In the genomic region with DNA sequence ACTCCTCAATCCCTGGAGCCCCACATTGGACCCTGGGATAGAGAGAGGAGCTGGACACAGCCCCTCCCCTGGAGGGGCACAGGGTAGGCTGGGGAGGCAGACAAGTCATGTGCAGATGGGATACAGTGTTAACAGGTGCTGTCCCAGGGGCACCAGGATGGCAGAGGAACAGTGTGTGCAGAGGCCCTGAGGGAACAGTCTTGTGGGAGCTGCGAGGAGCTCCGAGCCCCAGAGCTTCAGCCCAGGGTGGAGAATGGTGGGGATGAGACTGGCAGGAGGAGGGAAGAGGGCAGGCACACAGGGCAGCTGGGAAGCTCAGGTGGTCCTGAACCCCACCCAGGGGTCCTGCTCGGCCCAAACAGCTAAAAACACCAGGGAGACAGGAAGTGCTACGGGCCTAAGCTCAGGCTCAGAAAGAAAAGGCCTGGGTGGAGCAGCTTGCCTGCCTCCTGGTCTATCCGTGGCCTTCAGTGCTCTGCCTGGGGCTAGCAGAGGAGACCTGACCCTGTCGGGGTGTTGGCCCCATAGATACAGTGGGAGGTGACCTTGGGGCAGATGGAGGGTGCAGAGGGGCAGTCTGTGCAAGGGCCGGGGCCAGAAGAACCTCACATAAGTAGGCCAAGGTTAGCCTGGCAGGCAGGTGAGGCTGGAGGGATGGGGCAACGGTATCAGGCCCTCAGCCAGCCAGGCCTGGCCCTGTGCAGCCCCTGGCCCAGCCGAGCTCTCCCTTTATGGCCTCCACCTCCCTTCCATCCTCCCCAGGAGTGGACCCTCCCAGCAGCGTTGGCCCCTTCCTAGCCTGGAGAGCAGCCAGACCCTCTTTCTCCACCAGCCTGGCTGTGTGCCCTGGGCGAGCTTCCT, we compare ENCODE assay signal across 8 cellular contexts. TPM values are rescaled to one million over a fixed set of nuclear protein-coding genes. Genes with fewer than 3 reads are reported as not detected.
DNase-seq lines count a peak whose midpoint lies in the region; ATAC-seq and TF ChIP-seq lines count a peak whose summit lies in the region.

No MANE protein-coding gene starts in this region.

- peaks cover 15% of the 10 kb centered on the region for H3K9me3 Mint-ChIP-seq in MCF 10A (ENCODE audit: unreplicated experiment)
- no peaks in the 10 kb centered on the region for H3K9me3 Mint-ChIP-seq in natural killer cell

- CTCF ChIA-PET in MCF 10A (lab: Yijun Ruan, JAX) = interaction anchor here (0.6 to 4.3 kb wide), 6 partner anchors 8 to 1027 kb away, joined by 3 to 47 read pairs (median 4); no protein-coding TSS in a partner anchor

- BruUV-seq in MCF 10A (replicated peaks; lab: Mats Ljungman, UMichigan) = no TSS peak

- peak overlapping the region; percentile 24 to 84 for H3K27ac ChIP-seq in breast epithelium
- H3K27ac ChIP-seq in effector memory CD4-positive, alpha-beta T cell (ENCODE audit: insufficient read depth, low read length, poor library complexity, severe bottlenecking) = peak overlapping the region; percentile 51

- no peaks in the 10 kb centered on the region for H3K27me3 Mint-ChIP-seq in MCF 10A (ENCODE audit: insufficient read depth, unreplicated experiment)
- H3K27me3 Mint-ChIP-seq in natural killer cell (ENCODE audit: low read depth in 2 of 2) = no peaks in the 10 kb centered on the region

- no peaks in the 10 kb centered on the region for H3K36me3 ChIP-seq in breast epithelium
- no peaks in the 10 kb centered on the region for H3K36me3 ChIP-seq in effector memory CD4-positive, alpha-beta T cell (ENCODE audit: control insufficient read depth, insufficient read depth, low read length)

- no peaks in the 10 kb centered on the region for H3K9me3 ChIP-seq in breast epithelium
- no peaks in the 10 kb centered on the region for H3K9me3 ChIP-seq in effector memory CD4-positive, alpha-beta T cell (ENCODE audit: control insufficient read depth, low read length)

- ATAC-seq in natural killer cell = peak in 2 of 3 donors; percentile 6 to 18
- ATAC-seq in HG02642 (IDR thresholded peaks at IDR 0.05; ENCODE audit: poor library complexity, unreplicated experiment) = no peak
- no peak for ATAC-seq in esophagus mucosa

- DNase-seq in breast epithelium (ENCODE audit: low spot score in 2 of 2) = peak in 1 of 2 donors; percentile 17
- no peak for DNase-seq in MCF 10A (ENCODE audit: unreplicated experiment)
- no peak for DNase-seq in effector memory CD4-positive, alpha-beta T cell
- no peak for DNase-seq in natural killer cell
- DNase-seq in superior temporal gyrus (ENCODE audit: extremely low spot score) = no peak
- DNase-seq in NCI-H526 treated with DMSO at 0.1 percent for 48 hours (lab: John Stamatoyannopoulos, UW) = no peak

- TF ChIP-seq POLR2A in breast epithelium (IDR thresholded peaks at IDR 0.05) = no peak

- POLR2A ChIA-PET in MCF 10A (lab: Yijun Ruan, JAX) = no interaction called here

- H3K4me3 Mint-ChIP-seq in MCF 10A (ENCODE audit: unreplicated experiment) = no peak overlapping the region
- peak overlapping the region; percentile 89 for H3K4me3 Mint-ChIP-seq in natural killer cell

- TF ChIP-seq CTCF in breast epithelium (IDR thresholded peaks at IDR 0.05) = no peak
- no peak for TF ChIP-seq CTCF in MCF 10A (IDR thresholded peaks at IDR 0.05; ENCODE audit: unreplicated experiment)
- no peak for TF ChIP-seq CTCF in natural killer cell (IDR thresholded peaks at IDR 0.05)

- H3K27me3 ChIP-seq in breast epithelium = no peaks in the 10 kb centered on the region
- H3K27me3 ChIP-seq in effector memory CD4-positive, alpha-beta T cell (replicated peaks; ENCODE audit: control insufficient read depth, insufficient read depth, low read length, poor library complexity, severe bottlenecking) = no peaks in the 10 kb centered on the region

- H3K4me1 Mint-ChIP-seq in MCF 10A (ENCODE audit: insufficient read depth, unreplicated experiment) (no peaks in the 10 kb centered on the region), natural killer cell (peaks cover 27 to 60% of the 10 kb centered on the region in 2 donors)

- H3K36me3 Mint-ChIP-seq in MCF 10A (ENCODE audit: insufficient read depth, unreplicated experiment) (no peaks in the 10 kb centered on the region), natural killer cell (no peaks in the 10 kb centered on the region)

- intact Hi-C loops in breast epithelium (cut with DNase I; ENCODE audit: low total_unique reads) (no loop called here), MCF 10A (cut with micrococcal nuclease) (no loop called here), natural killer cell (cut with micrococcal nuclease) (no loop called here)

- peak overlapping the region in 2 of 3 donors; percentile 3 to 38 for H3K4me3 ChIP-seq in breast epithelium
- no peak overlapping the region for H3K4me3 ChIP-seq in effector memory CD4-positive, alpha-beta T cell (ENCODE audit: insufficient read depth, low read depth, low read length, poor library complexity, severe bottlenecking)

- H3K27ac Mint-ChIP-seq in MCF 10A (ENCODE audit: low read depth, unreplicated experiment) = no peak overlapping the region
- peak overlapping the region; percentile 92 to 97 for H3K27ac Mint-ChIP-seq in natural killer cell

- no peaks in the 10 kb centered on the region for H3K4me1 ChIP-seq in breast epithelium
- peaks cover 6% of the 10 kb centered on the region for H3K4me1 ChIP-seq in effector memory CD4-positive, alpha-beta T cell (ENCODE audit: control insufficient read depth, insufficient read depth, low read length, poor library complexity, severe bottlenecking)

RNA-seq across cellular contexts. Expression of a gene that starts 15.4 kb away (rescaled TPM):
- total RNA-seq in breast epithelium (1 to 10 TPM; 2.8 to 6.1 (median 3.6) TPM), MCF 10A (2022) (0.26 and 0.49 TPM in 2 replicates), natural killer cell (10 to 100 TPM; 32.3 to 34.5 (median 34.3) TPM), esophagus mucosa (30.4 TPM)

RNA-seq across cellular contexts. Expression of a gene that starts 20.4 kb away (rescaled TPM):
- total RNA-seq in breast epithelium (not detected), MCF 10A (2022) (not detected in 2 replicates), natural killer cell (1 to 10 TPM in 1 of 3 donors, under 1 TPM in 2; 0.82 to 1.4 (median 0.85) TPM), esophagus mucosa (not detected)

RNA-seq across cellular contexts. Expression of a gene that starts 45.8 kb away (rescaled TPM):
- total RNA-seq in breast epithelium = 10 to 100 TPM in 1 of 3 donors, 1 to 10 TPM in 2; 4.3 to 23.5 (median 4.5) TPM
- total RNA-seq in MCF 10A (2022) = 0.26 and 0.27 TPM in 2 replicates
- 1 to 10 TPM in 1 of 3 donors, under 1 TPM in 2; 0.20 to 1.1 (median 0.68) TPM for total RNA-seq in natural killer cell
- 0.96 TPM for total RNA-seq in esophagus mucosa

RNA-seq across cellular contexts. Expression of a gene that starts 48.0 kb away (rescaled TPM):
- under 1 TPM in 1 of 3 donors, not detected in 2; 0.33 TPM for total RNA-seq in breast epithelium
- not detected in 2 replicates for total RNA-seq in MCF 10A (2022)
- not detected for total RNA-seq in natural killer cell
- 2.3 TPM for total RNA-seq in esophagus mucosa

Comparison
In these comparisons a context has a peak if more than half of its experiments do, and no peak if none do; other contexts are left out.
1. ATAC-seq: peak in natural killer cell (2 of 3); none in HG02642 (single experiment) and esophagus mucosa (single experiment).